ENCODE assay signal across 15 cellular contexts in the genomic region with DNA sequence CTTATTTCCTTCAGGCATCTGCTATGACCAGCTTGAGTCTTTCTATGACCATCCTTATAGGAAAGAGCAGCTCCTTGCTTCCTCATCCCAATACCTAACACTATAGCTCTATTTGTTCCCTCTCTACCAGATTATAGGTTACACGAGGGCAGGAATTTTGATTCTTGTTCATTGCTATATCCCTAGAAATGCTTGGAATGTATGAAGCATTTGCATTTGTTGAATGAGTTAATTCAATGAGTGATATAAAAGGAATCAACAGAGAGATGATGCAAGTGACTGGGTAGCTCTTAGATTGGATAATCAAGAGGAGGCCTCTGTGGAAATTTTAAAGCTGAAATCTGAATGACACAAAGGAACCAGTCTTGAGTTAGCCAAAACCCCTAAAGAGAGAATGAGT. TPM values are rescaled to one million over a fixed set of nuclear protein-coding genes. Genes with fewer than 3 reads are reported as not detected.
DNase-seq lines count a peak whose midpoint lies in the region; ATAC-seq and TF ChIP-seq lines count a peak whose summit lies in the region.
"Had no signal": no experiment of that assay in that cellular context is flagged by ENCODE, and none has a peak within 500 bp of the region (broad histone marks: within the 10 kb centered on the region; RNA-seq: fewer than 3 reads in every experiment).

No MANE protein-coding gene starts in this region.

- ATAC-seq in WTC11 (peak; percentile 66), GM18868 (IDR thresholded peaks at IDR 0.05; ENCODE audit: unreplicated experiment) (no peak)
- no peak for ATAC-seq in natural killer cell treated with Interleukin-12 subunit alpha and Interleukin-12 subunit beta and Interleukin-15 and Interleukin-18, amount 100 ng/mL, for 72 hours
- ATAC-seq: T-cell had no signal

- no peak overlapping the region for H3K56ac ChIP-seq in H9 (ENCODE audit: insufficient read length, low read depth, low read length)

- no peaks in the 10 kb centered on the region for H3K23me2 ChIP-seq in H9 (ENCODE audit: insufficient read length, low read depth, low read length, poor library complexity, severe bottlenecking)

- no peak overlapping the region for H3K4ac ChIP-seq in H9 (ENCODE audit: low read depth, low read length)

- H2BK120ac ChIP-seq in H9 (ENCODE audit: low read depth, low read length, poor library complexity, severe bottlenecking) = no peak overlapping the region

- H3K27ac Mint-ChIP-seq in H9 (peak overlapping the region in 2 of 3 experiments; percentile 33 to 88; a peak in 3 of 7 replicates), WTC11 (peak overlapping the region; percentile 26; the same call in 1 of the 2 replicates), type B pancreatic cell (no peak overlapping the region)
- no peak overlapping the region for H3K27ac Mint-ChIP-seq in natural killer cell treated with Interleukin-12 subunit alpha and Interleukin-12 subunit beta and Interleukin-15 and Interleukin-18, amount 100 ng/mL, for 72 hours
- H3K27ac Mint-ChIP-seq: stimulated activated naive CD8-positive, alpha-beta T cell treated with anti-CD3 and anti-CD28 coated beads, Interleukin-15, Interleukin-2, amounts not matched to agents 100 ng/mL and 50 ng/mL, for 24 hours; T-cell had no signal

- H3K18ac ChIP-seq in H9 (ENCODE audit: insufficient read length, low read depth, low read length) = no peak overlapping the region

- no peak overlapping the region for H4K91ac ChIP-seq in H9 (ENCODE audit: insufficient read length, low read depth, low read length)

- no peaks in the 10 kb centered on the region for H3K9me3 Mint-ChIP-seq in H9
- H3K9me3 Mint-ChIP-seq in WTC11 = no peaks in the 10 kb centered on the region
- H3K9me3 Mint-ChIP-seq in type B pancreatic cell = no peaks in the 10 kb centered on the region
- no peaks in the 10 kb centered on the region for H3K9me3 Mint-ChIP-seq in natural killer cell treated with Interleukin-12 subunit alpha and Interleukin-12 subunit beta and Interleukin-15 and Interleukin-18, amount 100 ng/mL, for 72 hours
- H3K9me3 Mint-ChIP-seq: T-cell had no signal

- no peaks in the 10 kb centered on the region for H3K27me3 ChIP-seq in H9 (ENCODE audit: insufficient read depth, low read length)
- H3K27me3 ChIP-seq: ovary had no signal

- H3K4me1 Mint-ChIP-seq in H9 (peaks cover 7 to 19% of the 10 kb centered on the region in 2 experiments; a peak in 3 of 4 replicates), WTC11 (peaks cover 12% of the 10 kb centered on the region), type B pancreatic cell (ENCODE audit: unreplicated experiment) (no peaks in the 10 kb centered on the region)
- H3K4me1 Mint-ChIP-seq in natural killer cell treated with Interleukin-12 subunit alpha and Interleukin-12 subunit beta and Interleukin-15 and Interleukin-18, amount 100 ng/mL, for 72 hours (ENCODE audit: low read depth in 2 of 2) = no peaks in the 10 kb centered on the region
- H3K4me1 Mint-ChIP-seq: T-cell had no signal

- DNase-seq in H9 = no peak
- no peak for DNase-seq in WTC11 (ENCODE audit: low spot score)
- peak; percentile 77 for DNase-seq in fibroblast of peridontal ligament (ENCODE audit: extremely low read depth)
- no peak for DNase-seq in DMS 273 (lab: John Stamatoyannopoulos, UW; ENCODE audit: unreplicated experiment)
- no peak for DNase-seq in type B pancreatic cell (ENCODE audit: extremely low spot score, unreplicated experiment)
- DNase-seq in natural killer cell treated with Interleukin-12 subunit alpha and Interleukin-12 subunit beta and Interleukin-15 and Interleukin-18, amount 100 ng/mL, for 72 hours (ENCODE audit: low spot score) = no peak
- DNase-seq: caudate nucleus, kidney, NCI-H2029 treated with DMSO at 0.1 percent for 48 hours, ovary, T-cell had no signal

- H3K79me1 ChIP-seq in H9 (ENCODE audit: insufficient read depth, low read depth, low read length, poor library complexity, severe bottlenecking) = no peaks in the 10 kb centered on the region

- peaks cover 0 to 25% (median 7%) of the 10 kb centered on the region in 3 experiments; a peak in 5 of 7 replicates for H3K36me3 Mint-ChIP-seq in H9 (ENCODE audit: insufficient read depth in 1 of 3, low read depth in 3 of 3)
- H3K36me3 Mint-ChIP-seq in WTC11 = peaks cover 10% of the 10 kb centered on the region; the same call in 1 of the 2 replicates
- peaks cover 10% of the 10 kb centered on the region for H3K36me3 Mint-ChIP-seq in type B pancreatic cell
- H3K36me3 Mint-ChIP-seq in natural killer cell treated with Interleukin-12 subunit alpha and Interleukin-12 subunit beta and Interleukin-15 and Interleukin-18, amount 100 ng/mL, for 72 hours = peaks cover 12% of the 10 kb centered on the region

- POLR2A ChIA-PET in WTC11 (lab: Charles Lee) = interaction anchor here (0.6 kb wide), 2 partner anchors 14 to 29 kb away, joined by 3 to 8 read pairs; a partner anchor contains a TSS

- H4K5ac ChIP-seq in H9 (ENCODE audit: insufficient read length, low read depth, low read length) = no peak overlapping the region

- no peak overlapping the region for H3K9ac ChIP-seq in H9 (ENCODE audit: extremely low read depth, insufficient read length, low read length)

- H3T11ph ChIP-seq in H9 (ENCODE audit: low read length) = no peak overlapping the region

- CTCF ChIA-PET in WTC11 (lab: Charles Lee) = interaction anchor here (1.5 to 1.9 kb wide), 2 partner anchors 14 to 16 kb away, joined by 9 to 10 read pairs; a partner anchor contains a TSS

- no peak overlapping the region for H2BK5ac ChIP-seq in H9 (ENCODE audit: insufficient read length, low read length)

- no peak overlapping the region for H3K23ac ChIP-seq in H9 (ENCODE audit: insufficient read length, low read depth, low read length)

- H4K20me1 ChIP-seq in H9 (ENCODE audit: control insufficient read depth, insufficient read depth, insufficient read length) = no peaks in the 10 kb centered on the region

- no peak overlapping the region for H2AFZ ChIP-seq in H9 (ENCODE audit: low read length)
- H2AFZ ChIP-seq: PC-9 had no signal

- H2BK15ac ChIP-seq in H9 (ENCODE audit: low read depth, low read length) = no peak overlapping the region

- no peaks in the 10 kb centered on the region for H3K9me3 ChIP-seq in H9 (ENCODE audit: control insufficient read depth, low read depth, low read length)
- H3K9me3 ChIP-seq: ovary had no signal

- no peaks in the 10 kb centered on the region for H3K79me2 ChIP-seq in H9 (ENCODE audit: insufficient read depth, low read length)

- no peak overlapping the region for H3K4me3 Mint-ChIP-seq in H9
- H3K4me3 Mint-ChIP-seq in WTC11 = no peak overlapping the region
- H3K4me3 Mint-ChIP-seq in type B pancreatic cell = no peak overlapping the region
- no peak overlapping the region for H3K4me3 Mint-ChIP-seq in natural killer cell treated with Interleukin-12 subunit alpha and Interleukin-12 subunit beta and Interleukin-15 and Interleukin-18, amount 100 ng/mL, for 72 hours
- H3K4me3 Mint-ChIP-seq: stimulated activated naive CD8-positive, alpha-beta T cell treated with anti-CD3 and anti-CD28 coated beads, Interleukin-15, Interleukin-2, amounts not matched to agents 100 ng/mL and 50 ng/mL, for 24 hours; T-cell had no signal

- no peaks in the 10 kb centered on the region for H3K27me3 Mint-ChIP-seq in H9 (ENCODE audit: low read depth)
- H3K27me3 Mint-ChIP-seq in WTC11 (ENCODE audit: low read depth) = no peaks in the 10 kb centered on the region
- H3K27me3 Mint-ChIP-seq in type B pancreatic cell = no peaks in the 10 kb centered on the region
- no peaks in the 10 kb centered on the region for H3K27me3 Mint-ChIP-seq in natural killer cell treated with Interleukin-12 subunit alpha and Interleukin-12 subunit beta and Interleukin-15 and Interleukin-18, amount 100 ng/mL, for 72 hours
- H3K27me3 Mint-ChIP-seq: stimulated activated naive CD8-positive, alpha-beta T cell treated with anti-CD3 and anti-CD28 coated beads, Interleukin-15, Interleukin-2, amounts not matched to agents 100 ng/mL and 50 ng/mL, for 24 hours; T-cell had no signal

- no peak overlapping the region for H4K8ac ChIP-seq in H9 (replicated peaks; ENCODE audit: insufficient read length, low read depth, low read length)

- H2BK12ac ChIP-seq in H9 (ENCODE audit: insufficient read length, low read depth, low read length) = no peak overlapping the region

- TF ChIP-seq CTCF in H9 (conservative IDR thresholded peaks at IDR 0.05) (no peak), WTC11 (IDR thresholded peaks at IDR 0.05) (no peak), type B pancreatic cell (conservative IDR thresholded peaks at IDR 0.05) (no peak)

- H3K27ac ChIP-seq in H9 (ENCODE audit: insufficient read length, low read depth, low read length) = peak overlapping the region; percentile 27
- H3K27ac ChIP-seq: ovary, PC-9, skin epidermis had no signal

- no peak overlapping the region for H3K14ac ChIP-seq in H9 (ENCODE audit: insufficient read depth, low read length)

- no peak overlapping the region for H2BK20ac ChIP-seq in H9 (ENCODE audit: low read depth, low read length, poor library complexity, severe bottlenecking)

- WGBS in H9 (ENCODE audit: extremely low coverage, insufficient read length, low lambda C conversion rate) = no CpG with 5 or more reads among the region's 1 CpG

- no peak overlapping the region for H3K4me2 ChIP-seq in H9 (ENCODE audit: insufficient read depth, insufficient read length, low read length)
- H3K4me2 ChIP-seq: PC-9 had no signal

- no peak overlapping the region for H2AK5ac ChIP-seq in H9 (ENCODE audit: insufficient read length, low read length)

- no peaks in the 10 kb centered on the region; the same call in 1 of the 2 replicates for H3K4me1 ChIP-seq in H9 (ENCODE audit: insufficient read depth, low read length)

TF ChIP-seq in WTC11, 78 proteins besides CTCF, POLR2A, EP300 and RAD21 (continues in another document):
- TF ChIP-seq GABPB1 (CRISPR knock-in tag; IDR thresholded peaks at IDR 0.05) (no peak), ZNF121 (CRISPR knock-in tag; IDR thresholded peaks at IDR 0.05) (no peak), NFYB (CRISPR knock-in tag; conservative IDR thresholded peaks at IDR 0.05; ENCODE audit: low read depth) (no peak), CREB1 (CRISPR knock-in tag; IDR thresholded peaks at IDR 0.05) (no peak)
- TF ChIP-seq, protein P1, sequence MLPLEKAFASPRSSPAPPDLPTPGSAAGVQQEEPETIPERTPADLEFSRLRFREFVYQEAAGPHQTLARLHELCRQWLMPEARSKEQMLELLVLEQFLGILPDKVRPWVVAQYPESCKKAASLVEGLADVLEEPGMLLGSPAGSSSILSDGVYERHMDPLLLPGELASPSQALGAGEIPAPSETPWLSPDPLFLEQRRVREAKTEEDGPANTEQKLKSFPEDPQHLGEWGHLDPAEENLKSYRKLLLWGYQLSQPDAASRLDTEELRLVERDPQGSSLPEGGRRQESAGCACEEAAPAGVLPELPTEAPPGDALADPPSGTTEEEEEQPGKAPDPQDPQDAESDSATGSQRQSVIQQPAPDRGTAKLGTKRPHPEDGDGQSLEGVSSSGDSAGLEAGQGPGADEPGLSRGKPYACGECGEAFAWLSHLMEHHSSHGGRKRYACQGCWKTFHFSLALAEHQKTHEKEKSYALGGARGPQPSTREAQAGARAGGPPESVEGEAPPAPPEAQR (CRISPR knock-in tag; IDR thresholded peaks at IDR 0.05) = no peak

RNA-seq across cellular contexts. Expression of a gene that starts 13.9 kb away (rescaled TPM):
- total RNA-seq in H9 (2021) (32.2 and 32.4 TPM in 2 replicates), WTC11 (2021) (30.4 to 30.8 TPM (median 30.8 TPM) in 3 replicates), type B pancreatic cell (ENCODE audit: low replicate concordance) (33.9 and 37.5 TPM in 2 replicates)
- 10 to 100 TPM; 23.5 to 34.8 TPM for total RNA-seq in natural killer cell treated with Interleukin-12 subunit alpha and Interleukin-12 subunit beta and Interleukin-15 and Interleukin-18, amount 100 ng/mL, for 72 hours

Comparison
In these comparisons a context has a peak if more than half of its experiments do, and no peak if none do; other contexts are left out.
1. H3K27ac Mint-ChIP-seq: peak in H9 (2 of 3) and WTC11 (single experiment); none in type B pancreatic cell (single experiment) and natural killer cell treated with Interleukin-12 subunit alpha and Interleukin-12 subunit beta and Interleukin-15 and Interleukin-18, amount 100 ng/mL, for 72 hours (0 of 2).